Comparison of ENCODE assay signal across 14 cellular contexts in the genomic region with DNA sequence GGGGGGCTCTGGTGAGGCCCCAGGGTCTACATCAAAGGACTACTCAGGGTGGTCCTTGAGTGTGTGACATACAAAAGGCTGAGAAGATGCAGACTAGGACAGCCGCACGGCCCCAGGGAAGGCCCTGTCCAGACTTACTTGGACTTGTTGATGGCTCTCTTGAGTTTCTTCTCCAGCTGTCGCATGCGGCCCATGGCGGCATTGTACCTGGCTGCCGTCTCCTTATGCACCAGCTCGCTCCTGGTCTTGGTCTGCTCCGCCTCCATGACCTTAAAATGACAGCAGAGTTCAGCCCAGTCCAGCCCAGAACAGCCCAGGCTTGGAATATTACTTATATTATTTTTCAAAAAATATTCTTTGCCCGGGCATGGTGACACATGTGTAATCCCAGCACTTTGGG.
"Had no signal": no experiment of that assay in that cellular context is flagged by ENCODE, and none has a peak within 500 bp of the region (broad histone marks: within the 10 kb centered on the region; RNA-seq: fewer than 3 reads in every experiment).

No MANE protein-coding gene starts in this region.

- H3K27ac Mint-ChIP-seq: activated CD8-positive, alpha-beta memory T cell treated with anti-CD3 and anti-CD28 coated beads, Interleukin-2, amount 10 ng/mL, durations not matched to agents 7 days and 5 days; activated naive CD8-positive, alpha-beta T cell; nephron progenitor cell had no signal

- H3K4me3 Mint-ChIP-seq: activated CD8-positive, alpha-beta memory T cell treated with anti-CD3 and anti-CD28 coated beads, Interleukin-2, amount 10 ng/mL, durations not matched to agents 7 days and 5 days; activated naive CD8-positive, alpha-beta T cell; activated T-helper 1 cell treated with anti-CD3 and anti-CD28 coated beads, Interleukin-12 subunit alpha, Interleukin-12 subunit beta, Interleukin-2, Interleukin-4 antibody, amounts not matched to agents 30 ng/mL and 10 ng/mL and 1 ng/mL, durations not matched to agents 14 hours and 24 hours and 36 hours; nephron progenitor cell; stimulated activated naive CD8-positive, alpha-beta T cell treated with anti-CD3 and anti-CD28 coated beads, Interleukin-15, amount 100 ng/mL, for 72 hours had no signal

- H3K27ac ChIP-seq: esophagus squamous epithelium, thoracic aorta had no signal

- H3K9me3 ChIP-seq: esophagus squamous epithelium, mucosa of descending colon, thoracic aorta, vagina had no signal

- H3K27me3 ChIP-seq: esophagus squamous epithelium, vagina had no signal

- ATAC-seq: activated CD8-positive, alpha-beta memory T cell treated with anti-CD3 and anti-CD28 coated beads, Interleukin-2, amount 10 ng/mL, durations not matched to agents 7 days and 5 days; stimulated activated naive CD8-positive, alpha-beta T cell treated with anti-CD3 and anti-CD28 coated beads, Interleukin-15, amount 100 ng/mL, for 72 hours had no signal

- H3K9me3 Mint-ChIP-seq: activated T-helper 1 cell treated with anti-CD3 and anti-CD28 coated beads, Interleukin-12 subunit alpha, Interleukin-12 subunit beta, Interleukin-2, Interleukin-4 antibody, amounts not matched to agents 30 ng/mL and 10 ng/mL and 1 ng/mL, durations not matched to agents 14 hours and 24 hours and 36 hours; nephron progenitor cell; stimulated activated naive CD8-positive, alpha-beta T cell treated with anti-CD3 and anti-CD28 coated beads, Interleukin-15, amount 100 ng/mL, for 72 hours had no signal

- H3K27me3 Mint-ChIP-seq: activated CD8-positive, alpha-beta memory T cell treated with anti-CD3 and anti-CD28 coated beads, Interleukin-2, amount 10 ng/mL, durations not matched to agents 7 days and 5 days; activated naive CD8-positive, alpha-beta T cell; stimulated activated naive CD8-positive, alpha-beta T cell treated with anti-CD3 and anti-CD28 coated beads, Interleukin-15, amount 100 ng/mL, for 72 hours had no signal

- DNase-seq: activated CD4-positive, alpha-beta T cell treated with anti-CD3 and anti-CD28 coated beads, Interleukin-2, amount 50 U/mL, for 1 hour; activated CD8-positive, alpha-beta memory T cell treated with anti-CD3 and anti-CD28 coated beads, Interleukin-2, amount 10 ng/mL, durations not matched to agents 7 days and 5 days; anterior cingulate cortex; esophagus squamous epithelium; foreskin fibroblast; glutamatergic neuron; mucosa of descending colon; nephron progenitor cell; stimulated activated CD4-positive, alpha-beta T cell treated with anti-CD3 and anti-CD28 coated beads, Interleukin-4, amount 100 ng/mL, for 1 hour; stimulated activated naive CD8-positive, alpha-beta T cell treated with anti-CD3 and anti-CD28 coated beads, Interleukin-15, amount 100 ng/mL, for 72 hours had no signal
